28 cellular contexts compared by ENCODE assay signal in genomic region chr11:112451250-112451649, GRCh38.
"Had no signal": no experiment of that assay in that cellular context is flagged by ENCODE, and none has a peak within 500 bp of the region (broad histone marks: within the 10 kb centered on the region; RNA-seq: fewer than 3 reads in every experiment).

No MANE protein-coding gene starts in this region.

- H3K27me3 ChIP-seq: stomach, suprapubic skin, testis, thyroid gland, tibial artery, tibial nerve, transverse colon, upper lobe of left lung, upper lobe of right lung, uterus, vagina had no signal

- H3K27me3 Mint-ChIP-seq: stimulated activated naive CD8-positive, alpha-beta T cell treated with anti-CD3 and anti-CD28 coated beads, Interleukin-15, amount 100 ng/mL, for 72 hours; stimulated activated naive CD8-positive, alpha-beta T cell treated with anti-CD3 and anti-CD28 coated beads, Interleukin-15, Interleukin-2, amounts not matched to agents 100 ng/mL and 50 ng/mL, for 24 hours had no signal

- DNase-seq: stimulated activated CD4-positive, alpha-beta T cell treated with anti-CD3 and anti-CD28 coated beads, Interleukin-2, amount 100 ng/mL, for 48 hours; stimulated activated CD4-positive, alpha-beta T cell treated with anti-CD3 and anti-CD28 coated beads, Interleukin-4, amount 100 ng/mL, for 1 hour; stimulated activated CD4-positive, alpha-beta T cell treated with anti-CD3 and anti-CD28 coated beads, Interleukin-4, amount 100 ng/mL, for 24 hours; stimulated activated CD4-positive, alpha-beta T cell treated with anti-CD3 and anti-CD28 coated beads, Interleukin-4, amount 100 ng/mL, for 4 hours; stimulated activated CD8-positive, alpha-beta memory T cell treated with anti-CD3 and anti-CD28 coated beads, Interleukin-4, amount 100 ng/mL, for 48 hours; stimulated activated naive B cell treated with anti-CD40 and anti-IgM and Interleukin-4, amounts not matched to agents 10 μg/mL and 1 μg/mL and 100 μg/mL, for 72 hours; stimulated activated naive CD4-positive, alpha-beta T cell; stimulated activated naive CD4-positive, alpha-beta T cell treated with Interleukin-2 at 50 U/mL for 16 hours; stimulated activated naive CD8-positive, alpha-beta T cell treated with anti-CD3 and anti-CD28 coated beads, Interleukin-15, amount 100 ng/mL, for 72 hours; stimulated activated naive CD8-positive, alpha-beta T cell treated with anti-CD3 and anti-CD28 coated beads, Interleukin-15, Interleukin-2, amounts not matched to agents 100 U/mL and 50 U/mL, for 24 hours; stomach; substantia nigra; testis; thyroid gland; tibial artery; transverse colon; trophoblast cell; upper lobe of left lung; upper lobe of right lung; uterus had no signal

- ATAC-seq: stimulated activated effector memory CD8-positive, alpha-beta T cell treated with anti-CD3 and anti-CD28 coated beads, Interleukin-12 subunit alpha, Interleukin-12 subunit beta, amount 100 ng/mL, for 72 hours; stimulated activated memory B cell treated with anti-CD40 and anti-IgM and Interleukin-4, amounts not matched to agents 10 μg/mL and 1 μg/mL and 100 μg/mL, for 72 hours; stimulated activated naive B cell treated with anti-CD40 and anti-IgM and Interleukin-4, amounts not matched to agents 10 μg/mL and 1 μg/mL and 100 μg/mL, for 72 hours; stimulated activated naive CD8-positive, alpha-beta T cell treated with anti-CD3 and anti-CD28 coated beads, Interleukin-15, amount 100 ng/mL, for 72 hours; stimulated activated naive CD8-positive, alpha-beta T cell treated with anti-CD3 and anti-CD28 coated beads, Interleukin-15, Interleukin-2, amounts not matched to agents 100 U/mL and 50 U/mL, for 24 hours; upper lobe of right lung had no signal

- H3K4me3 Mint-ChIP-seq: stimulated activated effector memory CD8-positive, alpha-beta T cell treated with anti-CD3 and anti-CD28 coated beads, Interleukin-12 subunit alpha, Interleukin-12 subunit beta, amount 100 ng/mL, for 72 hours; stimulated activated memory B cell treated with anti-CD40 and anti-IgM and Interleukin-4, amounts not matched to agents 10 μg/mL and 1 μg/mL and 100 μg/mL, for 72 hours; stimulated activated naive B cell treated with anti-CD40 and anti-IgM and Interleukin-4, amounts not matched to agents 10 μg/mL and 1 μg/mL and 100 μg/mL, for 72 hours; stimulated activated naive CD8-positive, alpha-beta T cell treated with anti-CD3 and anti-CD28 coated beads, Interleukin-15, amount 100 ng/mL, for 72 hours; stimulated activated naive CD8-positive, alpha-beta T cell treated with anti-CD3 and anti-CD28 coated beads, Interleukin-15, Interleukin-2, amounts not matched to agents 100 ng/mL and 50 ng/mL, for 24 hours; type B pancreatic cell had no signal

- H3K4me1 ChIP-seq: suprapubic skin, testis, thyroid gland, tibial artery, tibial nerve, transverse colon, upper lobe of left lung, upper lobe of right lung, uterus, vagina had no signal

- H3K27ac Mint-ChIP-seq: stimulated activated effector memory CD8-positive, alpha-beta T cell treated with anti-CD3 and anti-CD28 coated beads, Interleukin-12 subunit alpha, Interleukin-12 subunit beta, amount 100 ng/mL, for 72 hours; stimulated activated memory B cell treated with anti-CD40 and anti-IgM and Interleukin-4, amounts not matched to agents 10 μg/mL and 1 μg/mL and 100 μg/mL, for 72 hours; stimulated activated naive B cell treated with anti-CD40 and anti-IgM and Interleukin-4, amounts not matched to agents 10 μg/mL and 1 μg/mL and 100 μg/mL, for 72 hours; stimulated activated naive CD8-positive, alpha-beta T cell treated with anti-CD3 and anti-CD28 coated beads, Interleukin-15, amount 100 ng/mL, for 72 hours; stimulated activated naive CD8-positive, alpha-beta T cell treated with anti-CD3 and anti-CD28 coated beads, Interleukin-15, Interleukin-2, amounts not matched to agents 100 ng/mL and 50 ng/mL, for 24 hours; type B pancreatic cell had no signal

- H3K36me3 ChIP-seq: stomach, suprapubic skin, thoracic aorta, thyroid gland, tibial artery, tibial nerve, transverse colon, upper lobe of left lung, upper lobe of right lung, uterus, vagina had no signal

- H3K27ac ChIP-seq: stomach, suprapubic skin, testis, thoracic aorta, thyroid gland, tibial artery, tibial nerve, transverse colon, upper lobe of left lung, upper lobe of right lung, uterus, vagina had no signal

- H3K4me1 Mint-ChIP-seq: stimulated activated effector memory CD8-positive, alpha-beta T cell treated with anti-CD3 and anti-CD28 coated beads, Interleukin-12 subunit alpha, Interleukin-12 subunit beta, amount 100 ng/mL, for 72 hours; stimulated activated memory B cell treated with anti-CD40 and anti-IgM and Interleukin-4, amounts not matched to agents 10 μg/mL and 1 μg/mL and 100 μg/mL, for 72 hours; stimulated activated naive B cell treated with anti-CD40 and anti-IgM and Interleukin-4, amounts not matched to agents 10 μg/mL and 1 μg/mL and 100 μg/mL, for 72 hours; stimulated activated naive CD8-positive, alpha-beta T cell treated with anti-CD3 and anti-CD28 coated beads, Interleukin-15, amount 100 ng/mL, for 72 hours had no signal

- H3K36me3 Mint-ChIP-seq: stimulated activated effector memory CD8-positive, alpha-beta T cell treated with anti-CD3 and anti-CD28 coated beads, Interleukin-12 subunit alpha, Interleukin-12 subunit beta, amount 100 ng/mL, for 72 hours; stimulated activated memory B cell treated with anti-CD40 and anti-IgM and Interleukin-4, amounts not matched to agents 10 μg/mL and 1 μg/mL and 100 μg/mL, for 72 hours; stimulated activated naive B cell treated with anti-CD40 and anti-IgM and Interleukin-4, amounts not matched to agents 10 μg/mL and 1 μg/mL and 100 μg/mL, for 72 hours; type B pancreatic cell had no signal

- H3K9me3 ChIP-seq: stomach, testis, thoracic aorta, thyroid gland, tibial artery, tibial nerve, transverse colon, upper lobe of left lung, upper lobe of right lung, uterus, vagina had no signal

- H3K9me3 Mint-ChIP-seq: stimulated activated effector memory CD8-positive, alpha-beta T cell treated with anti-CD3 and anti-CD28 coated beads, Interleukin-12 subunit alpha, Interleukin-12 subunit beta, amount 100 ng/mL, for 72 hours; stimulated activated naive CD8-positive, alpha-beta T cell treated with anti-CD3 and anti-CD28 coated beads, Interleukin-15, amount 100 ng/mL, for 72 hours; stimulated activated naive CD8-positive, alpha-beta T cell treated with anti-CD3 and anti-CD28 coated beads, Interleukin-15, Interleukin-2, amounts not matched to agents 100 ng/mL and 50 ng/mL, for 24 hours had no signal

- H3K4me3 ChIP-seq: stomach, suprapubic skin, testis, thoracic aorta, thyroid gland, tibial artery, tibial nerve, transverse colon, upper lobe of left lung, upper lobe of right lung, uterus, vagina had no signal
